Comparison of ENCODE assay signal across 10 cellular contexts in genomic region chr20:49567421-49568256, GRCh38. TPM values are rescaled to one million over a fixed set of nuclear protein-coding genes. Genes with fewer than 3 reads are reported as not detected.
DNase-seq lines count a peak whose midpoint lies in the region; ATAC-seq, FAIRE-seq and TF ChIP-seq lines count a peak whose summit lies in the region.
"Had no signal": no experiment of that assay in that cellular context is flagged by ENCODE, and none has a peak within 500 bp of the region (broad histone marks: within the 10 kb centered on the region; RNA-seq: fewer than 3 reads in every experiment).

Gene PTGIS, minus strand, starts transcription at chr20:49568137. Its CDS starts 21 bp downstream, at chr20:49568116.

- peak within 1 kb of the TSS; percentile 76 for H3K4ac ChIP-seq in H1 (replicated peaks; ENCODE audit: insufficient read length, low read depth, low read length)

- peaks cover 5 to 25% (median 16%) of the 10 kb centered on the region in 4 experiments for H3K4me1 ChIP-seq in H1 (replicated peaks in 1 of 4; ENCODE audit: control insufficient read depth in 3 of 4, insufficient read depth in 4 of 4, low read length in 3 of 4)
- peaks cover 1% of the 10 kb centered on the region for H3K4me1 ChIP-seq in upper lobe of right lung

- POLR2A ChIA-PET in H1 (lab: Charles Lee; ENCODE audit: partially characterized antibody): interaction anchor here (1.0 to 4.2 kb wide), 4 partner anchors 12 to 283 kb away, joined by 3 to 30 read pairs (median 5); no protein-coding TSS in a partner anchor

- peak within 1 kb of the TSS; percentile 99 for H2BK12ac ChIP-seq in H1 (ENCODE audit: low read depth, low read length)

- peaks cover 0 to 18% of the 10 kb centered on the region in 2 experiments; a peak in 2 of 4 replicates for H3K79me2 ChIP-seq in H1 (ENCODE audit: control insufficient read depth in 1 of 2, insufficient read depth in 2 of 2, low read length in 2 of 2)

- H3K56ac ChIP-seq in H1 (replicated peaks; ENCODE audit: insufficient read length, low read depth, low read length): peak within 1 kb of the TSS; percentile 77

- 0 out of 8 replicates have a peak, but pooled peaks cover 0 to 6% (median 0%) of the 10 kb centered on the region in 4 experiments for H3K36me3 ChIP-seq in H1 (ENCODE audit: control insufficient read depth in 2 of 4, insufficient read depth in 4 of 4, low read length in 3 of 4)
- no peaks in the 10 kb centered on the region for H3K36me3 ChIP-seq in upper lobe of right lung

- peak within 1 kb of the TSS; percentile 85 for H4K5ac ChIP-seq in H1 (ENCODE audit: insufficient read length, low read depth, low read length)

- peak within 1 kb of the TSS; percentile 97 for H2BK20ac ChIP-seq in H1 (ENCODE audit: low read length)

- H3K23ac ChIP-seq in H1 (ENCODE audit: insufficient read length): no peak within 1 kb of the TSS

- peak within 1 kb of the TSS; percentile 98 for H4K91ac ChIP-seq in H1 (replicated peaks; ENCODE audit: insufficient read length, low read length)

- peak within 1 kb of the TSS; percentile 84 for H3K27ac ChIP-seq in H1 (ENCODE audit: low read depth, low read length)
- peak within 1 kb of the TSS; percentile 65 for H3K27ac ChIP-seq in upper lobe of right lung

- no peak for TF ChIP-seq CTCF in H1 (IDR thresholded peaks at IDR 0.05; ENCODE audit: control extremely low read depth in 1 of 3, insufficient read depth in 1 of 3, low read depth in 1 of 3, low read length in 3 of 3)
- no peak for TF ChIP-seq CTCF in upper lobe of right lung (IDR thresholded peaks at IDR 0.05)

- no peak within 1 kb of the TSS; the same call in 1 of the 2 replicates for H2AFZ ChIP-seq in H1 (ENCODE audit: low read length)

- no peak for TF ChIP-seq RAD21 in H1 (IDR thresholded peaks at IDR 0.05 in 1 of 2, conservative IDR thresholded peaks at IDR 0.05 in 1 of 2; ENCODE audit: low read depth in 2 of 2, low read length in 2 of 2)

- peaks cover 3% of the 10 kb centered on the region; the same call in 1 of the 2 replicates for H3K79me1 ChIP-seq in H1 (ENCODE audit: low read depth, low read length)

- peaks cover 9% of the 10 kb centered on the region; the same call in 1 of the 2 replicates for H3K23me2 ChIP-seq in H1 (ENCODE audit: low read depth, low read length)

- peak; percentile 48 for ATAC-seq in upper lobe of right lung
- ATAC-seq in HG03342 (IDR thresholded peaks at IDR 0.05; ENCODE audit: unreplicated experiment): no peak
- no peak for ATAC-seq in GM19328 (IDR thresholded peaks at IDR 0.05; ENCODE audit: unreplicated experiment)
- ATAC-seq in HG03460 (IDR thresholded peaks at IDR 0.05; ENCODE audit: unreplicated experiment): no peak

- H3K27ac Mint-ChIP-seq in activated CD4-positive, alpha-beta T cell treated with anti-CD3 and anti-CD28 coated beads, Interleukin-2, amount 10 ng/mL, durations not matched to agents 24 days and 14 days: peak within 1 kb of the TSS; percentile 87

- H2BK5ac ChIP-seq in H1 (ENCODE audit: low read depth, low read length): peak within 1 kb of the TSS; percentile 98

- peak within 1 kb of the TSS; percentile 99 for H3K18ac ChIP-seq in H1 (ENCODE audit: extremely low read depth, low read length)

- H4K20me1 ChIP-seq in H1 (replicated peaks in 1 of 2; ENCODE audit: control insufficient read depth in 1 of 2, insufficient read depth in 2 of 2, low read length in 2 of 2): no peaks in the 10 kb centered on the region

- TF ChIP-seq POLR2A in H1 (IDR thresholded peaks at IDR 0.05; ENCODE audit: control extremely low read depth in 1 of 2, low read depth in 2 of 2, low read length in 2 of 2): peak in 1 of 2 experiments; percentile 39; a peak in 2 of 3 replicates

- H4K8ac ChIP-seq in H1 (ENCODE audit: extremely low read depth, insufficient read depth, low read length): peak within 1 kb of the TSS; percentile 81

- intact Hi-C loops in activated CD4-positive, alpha-beta T cell treated with anti-CD3 and anti-CD28 coated beads, Interleukin-2, amount 10 ng/mL, durations not matched to agents 24 days and 14 days (cut with micrococcal nuclease): no loop called here
- intact Hi-C loops in upper lobe of right lung (cut with DNase I): no loop called here

- H3K36me3 Mint-ChIP-seq in activated CD4-positive, alpha-beta T cell treated with anti-CD3 and anti-CD28 coated beads, Interleukin-2, amount 10 ng/mL, durations not matched to agents 24 days and 14 days (ENCODE audit: low read depth): peaks cover 17% of the 10 kb centered on the region

- H3K4me3 ChIP-seq in H1 (ENCODE audit: extremely low read depth in 1 of 4, insufficient read depth in 2 of 4, low read depth in 3 of 4, low read length in 4 of 4) (peak within 1 kb of the TSS; percentile 59 to 99 (median 70)), upper lobe of right lung (peak within 1 kb of the TSS; percentile 45)

- H3K4me1 Mint-ChIP-seq in activated CD4-positive, alpha-beta T cell treated with anti-CD3 and anti-CD28 coated beads, Interleukin-2, amount 10 ng/mL, durations not matched to agents 24 days and 14 days: peaks cover 35% of the 10 kb centered on the region

- H3K9ac ChIP-seq in H1 (replicated peaks in 1 of 4; ENCODE audit: extremely low read depth in 1 of 4, low read depth in 3 of 4, low read length in 3 of 4): peak within 1 kb of the TSS; percentile 61 to 81 (median 69)

- no peak for DNase-seq in activated CD4-positive, alpha-beta T cell treated with anti-CD3 and anti-CD28 coated beads, Interleukin-2, amount 10 ng/mL, durations not matched to agents 24 days and 14 days
- DNase-seq in activated CD4-positive, alpha-beta T cell treated with anti-CD3 and anti-CD28 coated beads, Interleukin-2, amount 50 U/mL, for 4 hours: no peak
- DNase-seq in H1 (ENCODE audit: low read depth in 1 of 2, low spot score in 2 of 2) (peak in 1 of 2 experiments; percentile 83), mucosa of gallbladder (ENCODE audit: low spot score) (no peak), upper lobe of right lung (no peak)

- no peak within 1 kb of the TSS for H3K14ac ChIP-seq in H1 (ENCODE audit: insufficient read length)

- peak within 1 kb of the TSS; percentile 0; the same call in 1 of the 2 replicates for H2BK15ac ChIP-seq in H1 (ENCODE audit: low read length)

- H2BK120ac ChIP-seq in H1 (replicated peaks; ENCODE audit: low read depth, low read length): peak within 1 kb of the TSS; percentile 88

- peak within 1 kb of the TSS; percentile 85 for H3K4me3 Mint-ChIP-seq in activated CD4-positive, alpha-beta T cell treated with anti-CD3 and anti-CD28 coated beads, Interleukin-2, amount 10 ng/mL, durations not matched to agents 24 days and 14 days

- WGBS in H1 (ENCODE audit: extremely low coverage in 1 of 2, insufficient coverage in 1 of 2, insufficient read length in 1 of 2, insufficient replicate concordance in 2 of 2, low coverage in 1 of 2, low lambda C conversion rate in 2 of 2, missing lambda C conversion rate in 1 of 2), 2 experiments: 10% methylated on average over 30 of the region's 68 CpGs; no CpG with 5 or more reads in 1 of the 2 experiments

- peak within 1 kb of the TSS; percentile 86 to 92 for H3K4me2 ChIP-seq in H1 (ENCODE audit: insufficient read depth in 1 of 2, low read depth in 2 of 2, low read length in 2 of 2)

- H3K27me3 Mint-ChIP-seq in activated CD4-positive, alpha-beta T cell treated with anti-CD3 and anti-CD28 coated beads, Interleukin-2, amount 10 ng/mL, durations not matched to agents 24 days and 14 days: peaks cover 29% of the 10 kb centered on the region

- FAIRE-seq in H1 (lab: Jason Lieb, UNC): no peak
- FAIRE-seq: colon, G401.6 had no signal

- H3K27me3 ChIP-seq in H1 (replicated peaks in 1 of 4; ENCODE audit: control insufficient read depth in 3 of 4, extremely low read depth in 1 of 4, insufficient read depth in 3 of 4, low read length in 3 of 4) (no peaks in the 10 kb centered on the region), upper lobe of right lung (peaks cover 21% of the 10 kb centered on the region)

- H3K9me3 ChIP-seq in H1 (ENCODE audit: insufficient read depth in 2 of 2, low read depth in 1 of 2, low read length in 1 of 2) (no peaks in the 10 kb centered on the region), upper lobe of right lung (no peaks in the 10 kb centered on the region)

- CTCF ChIA-PET in H1 (lab: Charles Lee; ENCODE audit: partially characterized antibody): interaction anchor here (1.0 to 3.5 kb wide), 4 partner anchors 17 to 41 kb away, joined by 3 to 18 read pairs (median 13); no protein-coding TSS in a partner anchor

- peaks cover 6% of the 10 kb centered on the region for H3K9me3 Mint-ChIP-seq in activated CD4-positive, alpha-beta T cell treated with anti-CD3 and anti-CD28 coated beads, Interleukin-2, amount 10 ng/mL, durations not matched to agents 24 days and 14 days

- H2AK5ac ChIP-seq in H1 (ENCODE audit: low read depth, low read length): peak within 1 kb of the TSS; percentile 95; the same call in 1 of the 2 replicates

- TF ChIP-seq EP300 in H1 (IDR thresholded peaks at IDR 0.05; ENCODE audit: borderline replicate concordance in 1 of 2, low read depth in 2 of 2, low read length in 2 of 2): no peak

TF ChIP-seq in H1, 55 proteins besides CTCF, POLR2A, EP300 and RAD21 (continues in another document):
- no peak for TF ChIP-seq GABPA (IDR thresholded peaks at IDR 0.05; ENCODE audit: borderline replicate concordance, insufficient read depth, low read length)
- TF ChIP-seq SRF (IDR thresholded peaks at IDR 0.05; ENCODE audit: low read depth, low read length): no peak
- TF ChIP-seq TAF1 (IDR thresholded peaks at IDR 0.05; ENCODE audit: low read depth, low read length): peak; percentile 67
- TF ChIP-seq SIX5 (IDR thresholded peaks at IDR 0.05; ENCODE audit: low read depth, low read length): no peak
- no peak for TF ChIP-seq EGR1 (IDR thresholded peaks at IDR 0.05; ENCODE audit: borderline replicate concordance, low read depth, low read length)
- no peak for TF ChIP-seq SAP30 (IDR thresholded peaks at IDR 0.05; ENCODE audit: insufficient read depth, insufficient replicate concordance, low read length)

RNA-seq across cellular contexts. Expression of gene PTGIS, which starts in this region (rescaled TPM):
- total RNA-seq in activated CD4-positive, alpha-beta T cell treated with anti-CD3 and anti-CD28 coated beads, Interleukin-2, amount 10 ng/mL, durations not matched to agents 24 days and 14 days: 51.7 and 57.6 TPM in 2 replicates
- total RNA-seq in H1 (2021; fragmentation: NEBNext Ultra II Directional; extraction: Animal tissue kit (Norgen Biotek cat#: 25700)): 35.5 and 40.2 TPM in 2 replicates
- polyA plus RNA-seq in H1 (2011; rRNA removed): 29.9 and 44.0 TPM in 2 replicates
- polyA plus RNA-seq in H1 (2011; cell fraction: cytosol; rRNA removed): 29.9 TPM
- polyA plus RNA-seq in H1 (2011; cell fraction: nucleus; rRNA removed): 37.9 TPM
- 22.4 to 30.7 TPM (median 23.3 TPM) in 4 replicates for polyA plus RNA-seq in H1 (2012, experiment 1 of 2)
- polyA plus RNA-seq in H1 (2012, experiment 2 of 2): 22.9 TPM
- 23.7 TPM for polyA plus RNA-seq in H1 (2013, experiment 1 of 2)
- polyA plus RNA-seq in H1 (2013, experiment 2 of 2): 26.0 TPM
- polyA minus RNA-seq in H1 (2011; rRNA and poly(A)+ RNA removed): 34.2 and 40.8 TPM in 2 replicates
- polyA minus RNA-seq in H1 (2011; cell fraction: cytosol; rRNA and poly(A)+ RNA removed): 28.5 TPM
- 16.2 TPM for polyA minus RNA-seq in H1 (2011; cell fraction: nucleus; rRNA and poly(A)+ RNA removed)
- total RNA-seq in mucosa of gallbladder (101 TPM), upper lobe of right lung (42.1 TPM)
